ENCODE assay signal across 7 cellular contexts in the genomic region with DNA sequence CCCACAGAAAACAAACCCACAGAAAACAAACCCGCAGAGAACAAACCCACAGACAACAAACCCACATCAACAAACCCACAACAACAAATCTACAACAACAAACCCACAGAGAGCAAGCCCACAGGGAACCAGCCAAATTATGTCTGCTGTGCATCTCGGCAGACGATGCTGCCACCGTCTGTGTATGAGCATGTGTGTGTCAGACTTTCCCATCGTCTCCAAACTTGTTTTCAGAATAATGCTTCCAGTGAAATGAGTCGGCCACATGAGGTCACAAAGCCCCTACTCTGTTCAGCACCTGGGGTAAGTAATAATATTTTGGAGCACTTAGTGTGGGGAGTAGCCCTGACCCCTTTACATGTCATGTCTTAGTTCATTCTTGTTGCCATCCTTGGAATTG.
A peak's percentile ranks its signal among the peaks of the same experiment; 100 is the strongest.
DNase-seq lines count a peak whose midpoint lies in the region; ATAC-seq and TF ChIP-seq lines count a peak whose summit lies in the region.
"Not testable (repeated sequence)": the region's sequence is repeated elsewhere in the genome, so short reads cannot be mapped to it uniquely, and the experiment has no call there.

No MANE protein-coding gene starts in this region.

- not testable (repeated sequence) for H3K9me3 Mint-ChIP-seq in CD4-positive, alpha-beta memory T cell; activated CD4-positive, alpha-beta memory T cell treated with anti-CD3 and anti-CD28 coated beads for 36 hours; activated T-cell treated with anti-CD3 and anti-CD28 coated beads, Interleukin-2, amount 50 U/mL, for 72 hours; activated naive CD8-positive, alpha-beta T cell (ENCODE audit: low read depth); effector memory CD8-positive, alpha-beta T cell; nephron progenitor cell

- H3K27me3 ChIP-seq in CD4-positive, alpha-beta memory T cell (ENCODE audit: insufficient read depth, low read length) = not testable (repeated sequence)

- intact Hi-C loops in CD4-positive, alpha-beta memory T cell (cut with micrococcal nuclease); activated CD4-positive, alpha-beta memory T cell treated with anti-CD3 and anti-CD28 coated beads for 36 hours (cut with micrococcal nuclease): not testable (repeated sequence)

- peak overlapping the region in 6 of 8 donors; percentile 40 to 75 (median 62) for H3K4me3 Mint-ChIP-seq in CD4-positive, alpha-beta memory T cell
- peak overlapping the region; percentile 65 for H3K4me3 Mint-ChIP-seq in T-helper 17 cell
- peak overlapping the region; percentile 21 for H3K4me3 Mint-ChIP-seq in activated CD4-positive, alpha-beta memory T cell treated with anti-CD3 and anti-CD28 coated beads for 36 hours
- H3K4me3 Mint-ChIP-seq in activated T-cell treated with anti-CD3 and anti-CD28 coated beads, Interleukin-2, amount 50 U/mL, for 72 hours = peak overlapping the region in 1 of 2 donors; percentile 74
- peak overlapping the region; percentile 43 for H3K4me3 Mint-ChIP-seq in activated naive CD8-positive, alpha-beta T cell
- H3K4me3 Mint-ChIP-seq in effector memory CD8-positive, alpha-beta T cell = peak overlapping the region; percentile 69 to 78
- not testable (repeated sequence) for H3K4me3 Mint-ChIP-seq in nephron progenitor cell

- not testable (repeated sequence) for DNase-seq in CD4-positive, alpha-beta memory T cell; T-helper 17 cell; activated CD4-positive, alpha-beta memory T cell treated with anti-CD3 and anti-CD28 coated beads for 36 hours; activated T-cell treated with anti-CD3 and anti-CD28 coated beads, Interleukin-2, amount 50 U/mL, for 72 hours; effector memory CD8-positive, alpha-beta T cell; nephron progenitor cell

- POLR2A ChIA-PET in CD4-positive, alpha-beta memory T cell (lab: Charles Lee; ENCODE audit: partially characterized antibody); activated CD4-positive, alpha-beta memory T cell treated with anti-CD3 and anti-CD28 coated beads for 36 hours (lab: Charles Lee): not testable (repeated sequence)

- not testable (repeated sequence) for H3K36me3 ChIP-seq in CD4-positive, alpha-beta memory T cell (ENCODE audit: insufficient read depth, low read length)

- H3K27me3 Mint-ChIP-seq in CD4-positive, alpha-beta memory T cell; T-helper 17 cell; activated CD4-positive, alpha-beta memory T cell treated with anti-CD3 and anti-CD28 coated beads for 36 hours; activated T-cell treated with anti-CD3 and anti-CD28 coated beads, Interleukin-2, amount 50 U/mL, for 72 hours (ENCODE audit: low read depth); activated naive CD8-positive, alpha-beta T cell; effector memory CD8-positive, alpha-beta T cell; nephron progenitor cell (ENCODE audit: low read depth, poor library complexity): not testable (repeated sequence)

- not testable (repeated sequence) for H3K4me1 ChIP-seq in CD4-positive, alpha-beta memory T cell (ENCODE audit: insufficient read depth, low read length)

- peak; percentile 57 for ATAC-seq in T-helper 17 cell
- peak; percentile 38 to 80 for ATAC-seq in activated T-cell treated with anti-CD3 and anti-CD28 coated beads, Interleukin-2, amount 50 U/mL, for 72 hours (replicated peaks in 1 of 2)
- peak; percentile 76 for ATAC-seq in effector memory CD8-positive, alpha-beta T cell (replicated peaks)

- H3K27ac Mint-ChIP-seq in CD4-positive, alpha-beta memory T cell = peak overlapping the region; percentile 75 to 97 (median 95)
- H3K27ac Mint-ChIP-seq in T-helper 17 cell (peak overlapping the region; percentile 51), nephron progenitor cell (peak overlapping the region; percentile 60)
- peak overlapping the region; percentile 50 for H3K27ac Mint-ChIP-seq in activated CD4-positive, alpha-beta memory T cell treated with anti-CD3 and anti-CD28 coated beads for 36 hours
- peak overlapping the region; percentile 99 for H3K27ac Mint-ChIP-seq in activated T-cell treated with anti-CD3 and anti-CD28 coated beads, Interleukin-2, amount 50 U/mL, for 72 hours
- peak overlapping the region; percentile 89 for H3K27ac Mint-ChIP-seq in activated naive CD8-positive, alpha-beta T cell
- H3K27ac Mint-ChIP-seq in effector memory CD8-positive, alpha-beta T cell = peak overlapping the region; percentile 97

- TF ChIP-seq CTCF in nephron progenitor cell (IDR thresholded peaks at IDR 0.05) = not testable (repeated sequence)

- H3K9me3 ChIP-seq in CD4-positive, alpha-beta memory T cell (ENCODE audit: control insufficient read depth in 1 of 2, low read length in 2 of 2); T-helper 17 cell (ENCODE audit: control insufficient read depth, low read length, poor library complexity, severe bottlenecking): not testable (repeated sequence)

- CTCF ChIA-PET in CD4-positive, alpha-beta memory T cell (lab: Charles Lee; ENCODE audit: partially characterized antibody); activated CD4-positive, alpha-beta memory T cell treated with anti-CD3 and anti-CD28 coated beads for 36 hours (lab: Charles Lee): not testable (repeated sequence)

- H3K4me1 Mint-ChIP-seq in CD4-positive, alpha-beta memory T cell; T-helper 17 cell; activated CD4-positive, alpha-beta memory T cell treated with anti-CD3 and anti-CD28 coated beads for 36 hours (ENCODE audit: low read depth); activated T-cell treated with anti-CD3 and anti-CD28 coated beads, Interleukin-2, amount 50 U/mL, for 72 hours (ENCODE audit: low read depth); activated naive CD8-positive, alpha-beta T cell (ENCODE audit: low read depth); effector memory CD8-positive, alpha-beta T cell (ENCODE audit: low read depth in 2 of 2); nephron progenitor cell: not testable (repeated sequence)

- H3K27ac ChIP-seq in CD4-positive, alpha-beta memory T cell (ENCODE audit: low read depth, low read length) = not testable (repeated sequence)

- H3K4me3 ChIP-seq in CD4-positive, alpha-beta memory T cell (ENCODE audit: low read length in 2 of 2) = not testable (repeated sequence)

- not testable (repeated sequence) for H3K36me3 Mint-ChIP-seq in CD4-positive, alpha-beta memory T cell; T-helper 17 cell (ENCODE audit: low read depth); activated CD4-positive, alpha-beta memory T cell treated with anti-CD3 and anti-CD28 coated beads for 36 hours; activated T-cell treated with anti-CD3 and anti-CD28 coated beads, Interleukin-2, amount 50 U/mL, for 72 hours (ENCODE audit: insufficient read depth in 2 of 2); activated naive CD8-positive, alpha-beta T cell; nephron progenitor cell (ENCODE audit: low read depth)
- H3K36me3 Mint-ChIP-seq in effector memory CD8-positive, alpha-beta T cell (ENCODE audit: insufficient read depth) = peaks cover 11% of the 10 kb centered on the region
